8 cellular contexts compared by ENCODE assay signal in genomic region chr19:48837081-48837524, GRCh38. TPM values are rescaled to one million over a fixed set of nuclear protein-coding genes. Genes with fewer than 3 reads are reported as not detected.
A peak's percentile ranks its signal among the peaks of the same experiment; 100 is the strongest.
DNase-seq lines count a peak whose midpoint lies in the region; ATAC-seq and TF ChIP-seq lines count a peak whose summit lies in the region.

No MANE protein-coding gene starts in this region.

- H3K27ac ChIP-seq in CD8-positive, alpha-beta T cell (ENCODE audit: low read depth, low read length), result no peak overlapping the region
- H3K27ac ChIP-seq in effector memory CD4-positive, alpha-beta T cell (ENCODE audit: insufficient read depth, low read length, poor library complexity, severe bottlenecking), result no peak overlapping the region

- H3K9me3 Mint-ChIP-seq in CD8-positive, alpha-beta T cell, result no peaks in the 10 kb centered on the region
- H3K9me3 Mint-ChIP-seq in memory B cell, result no peaks in the 10 kb centered on the region

- peaks cover 22% of the 10 kb centered on the region for H3K4me1 ChIP-seq in CD8-positive, alpha-beta T cell (ENCODE audit: insufficient read depth, low read length)
- peaks cover 18% of the 10 kb centered on the region for H3K4me1 ChIP-seq in effector memory CD4-positive, alpha-beta T cell (ENCODE audit: control insufficient read depth, insufficient read depth, low read length, poor library complexity, severe bottlenecking)

- H3K27ac Mint-ChIP-seq in CD8-positive, alpha-beta T cell, result peak overlapping the region; percentile 46
- H3K27ac Mint-ChIP-seq in memory B cell, result peak overlapping the region; percentile 94

- peaks cover 20% of the 10 kb centered on the region for H3K4me1 Mint-ChIP-seq in CD8-positive, alpha-beta T cell (ENCODE audit: low read depth)
- peaks cover 17% of the 10 kb centered on the region for H3K4me1 Mint-ChIP-seq in memory B cell

- H3K27me3 Mint-ChIP-seq in CD8-positive, alpha-beta T cell (ENCODE audit: low read depth), result peaks cover 5% of the 10 kb centered on the region
- H3K27me3 Mint-ChIP-seq in memory B cell, result no peaks in the 10 kb centered on the region

- no peaks in the 10 kb centered on the region for H3K9me3 ChIP-seq in CD8-positive, alpha-beta T cell (ENCODE audit: low read length)
- no peaks in the 10 kb centered on the region for H3K9me3 ChIP-seq in effector memory CD4-positive, alpha-beta T cell (ENCODE audit: control insufficient read depth, low read length)

- peak overlapping the region; percentile 51 for H3K4me3 ChIP-seq in CD8-positive, alpha-beta T cell (ENCODE audit: low read depth, low read length)
- peak overlapping the region; percentile 65 for H3K4me3 ChIP-seq in H7 (ENCODE audit: insufficient read depth, low read depth, low read length)
- H3K4me3 ChIP-seq in effector memory CD4-positive, alpha-beta T cell (ENCODE audit: insufficient read depth, low read depth, low read length, poor library complexity, severe bottlenecking), result peak overlapping the region; percentile 1

- H3K27me3 ChIP-seq in CD8-positive, alpha-beta T cell (ENCODE audit: insufficient read depth, low read length), result no peaks in the 10 kb centered on the region
- no peaks in the 10 kb centered on the region for H3K27me3 ChIP-seq in H7 (ENCODE audit: control insufficient read depth, insufficient read depth, low read length)
- H3K27me3 ChIP-seq in effector memory CD4-positive, alpha-beta T cell (replicated peaks; ENCODE audit: control insufficient read depth, insufficient read depth, low read length, poor library complexity, severe bottlenecking), result no peaks in the 10 kb centered on the region

- peak overlapping the region; percentile 78 for H3K4me3 Mint-ChIP-seq in CD8-positive, alpha-beta T cell
- H3K4me3 Mint-ChIP-seq in memory B cell, result peak overlapping the region; percentile 88

- DNase-seq in CD8-positive, alpha-beta T cell, result peak; percentile 63 to 87 (median 82)
- DNase-seq in H7 (peak; percentile 98), NCI-H524 treated with DMSO at 0.1 percent for 48 hours (lab: John Stamatoyannopoulos, UW) (peak; percentile 87), memory B cell (ENCODE audit: low spot score in 2 of 2) (peak; percentile 68 to 69), GOT3 (lab: John Stamatoyannopoulos, UW) (no peak)
- peak; percentile 92 for DNase-seq in activated CD8-positive, alpha-beta memory T cell treated with anti-CD3 and anti-CD28 coated beads for 24 hours
- peak; percentile 62 to 69 (median 69) for DNase-seq in effector memory CD4-positive, alpha-beta T cell
- peak; percentile 59 for DNase-seq in stimulated activated CD8-positive, alpha-beta memory T cell treated with anti-CD3 and anti-CD28 coated beads, Interleukin-12 subunit alpha, Interleukin-12 subunit beta, amount 100 ng/mL, for 4 hours (ENCODE audit: low read depth)

- H3K36me3 ChIP-seq in CD8-positive, alpha-beta T cell (ENCODE audit: insufficient read depth, low read length), result no peaks in the 10 kb centered on the region
- H3K36me3 ChIP-seq in H7 (replicated peaks; ENCODE audit: control insufficient read depth, insufficient read depth, low read length), result no peaks in the 10 kb centered on the region
- no peaks in the 10 kb centered on the region for H3K36me3 ChIP-seq in effector memory CD4-positive, alpha-beta T cell (ENCODE audit: control insufficient read depth, insufficient read depth, low read length)

- intact Hi-C loops in CD8-positive, alpha-beta T cell (cut with DNase I, micrococcal nuclease), result loop anchor here (2.0 to 5.0 kb wide), 3 partner anchors 115 to 325 kb away; partner anchors contain the start of genes LMTK3 (in 1 of the 2) and SNRNP70 (in 1 of the 2)

- no peak for TF ChIP-seq CTCF in CD8-positive, alpha-beta T cell (IDR thresholded peaks at IDR 0.05)

- CTCF ChIA-PET in CD8-positive, alpha-beta T cell (lab: Charles Lee), result interaction anchor here (1.2 to 2.9 kb wide), 7 partner anchors 9 to 134 kb away, joined by 3 to 38 read pairs (median 10); no protein-coding TSS in a partner anchor

- POLR2A ChIA-PET in CD8-positive, alpha-beta T cell (lab: Charles Lee), result interaction anchor here (2.2 kb wide), 1 partner anchor 41 kb away, joined by 12 read pairs; no protein-coding TSS in a partner anchor

- ATAC-seq in CD8-positive, alpha-beta T cell, result peak; percentile 76
- peak; percentile 78 for ATAC-seq in memory B cell (ENCODE audit: low read depth)

- H3K36me3 Mint-ChIP-seq in CD8-positive, alpha-beta T cell, result no peaks in the 10 kb centered on the region
- H3K36me3 Mint-ChIP-seq in memory B cell, result no peaks in the 10 kb centered on the region

RNA-seq across cellular contexts. Expression of gene HSD17B14, which starts 0.8 kb away (rescaled TPM):
- total RNA-seq in CD8-positive, alpha-beta T cell, result 1 to 10 TPM in 1 of 2 experiments, under 1 TPM in 1; 0.98 to 1.1 TPM
- total RNA-seq in H7 (2014; rRNA removed; shearing (Covaris generic)), result 9.9 and 18.0 TPM in 2 replicates

RNA-seq across cellular contexts. Expression of gene BCAT2, which starts 26.3 kb away (rescaled TPM):
- 1 to 10 TPM; 7.2 to 8.2 TPM for total RNA-seq in CD8-positive, alpha-beta T cell
- 31.5 and 40.0 TPM in 2 replicates for total RNA-seq in H7 (2014; rRNA removed; shearing (Covaris generic))

RNA-seq across cellular contexts. Expression of gene PLEKHA4, which starts 31.3 kb away (rescaled TPM):
- total RNA-seq in CD8-positive, alpha-beta T cell, result 1 to 10 TPM; 1.8 to 3.2 TPM
- 20.6 and 25.6 TPM in 2 replicates for total RNA-seq in H7 (2014; rRNA removed; shearing (Covaris generic))

RNA-seq across cellular contexts. Expression of gene PPP1R15A, which starts 35.1 kb away (rescaled TPM):
- 100 to 1,000 TPM; 398 to 399 TPM for total RNA-seq in CD8-positive, alpha-beta T cell
- 20.3 and 21.6 TPM in 2 replicates for total RNA-seq in H7 (2014; rRNA removed; shearing (Covaris generic))

Comparison
In these comparisons a context has a peak if more than half of its experiments do, and no peak if none do; other contexts are left out.
1. H3K4me3 ChIP-seq: peak in every context shown above with its lines; median percentile 65 in H7; 51 in CD8-positive, alpha-beta T cell; 1 in effector memory CD4-positive, alpha-beta T cell.